In the genomic region with DNA sequence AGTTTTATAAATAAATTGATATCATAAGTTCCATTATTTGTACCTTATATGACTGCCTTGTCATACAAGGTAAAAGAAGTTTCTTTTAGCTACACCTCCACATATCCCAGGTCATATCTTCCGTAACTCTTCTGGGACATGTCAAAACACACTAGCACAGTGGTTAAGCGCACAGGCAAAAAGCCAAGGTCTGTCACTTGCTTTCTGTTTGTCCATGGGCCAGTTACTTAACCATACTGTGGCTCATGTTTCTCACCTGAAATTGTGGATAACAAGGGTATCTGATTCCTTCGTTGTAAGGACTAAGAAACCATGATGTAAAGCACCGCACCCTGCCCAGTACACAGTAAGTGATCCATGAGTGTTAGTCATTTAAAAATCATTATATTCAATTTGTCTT, we compare ENCODE assay signal across 24 cellular contexts. TPM values are rescaled to one million over a fixed set of nuclear protein-coding genes. Genes with fewer than 3 reads are reported as not detected.
"Had no signal": no experiment of that assay in that cellular context is flagged by ENCODE, and none has a peak within 500 bp of the region (broad histone marks: within the 10 kb centered on the region; RNA-seq: fewer than 3 reads in every experiment).

No MANE protein-coding gene starts in this region.

- DNase-seq: activated gamma-delta T cell treated with Interleukin-2 at 50 U/mL for 16 hours; activated T-cell treated with anti-CD3 and anti-CD28 coated beads, Interleukin-2, amount 50 U/mL, for 1 hour; aorta; brain microvascular endothelial cell; colonic mucosa; dorsolateral prefrontal cortex; effector memory CD8-positive, alpha-beta T cell; gastrocnemius medialis; hypothalamus; left colon; naive thymus-derived CD8-positive, alpha-beta T cell; posterior cingulate gyrus; right lobe of liver; small intestine; stimulated activated CD4-positive, alpha-beta T cell treated with anti-CD3 and anti-CD28 coated beads, Interleukin-2, amount 100 ng/mL, for 24 hours; stimulated activated naive CD8-positive, alpha-beta T cell treated with anti-CD3 and anti-CD28 coated beads, Interleukin-15, amount 100 ng/mL, for 72 hours; T-helper 9 cell had no signal

- H3K4me3 ChIP-seq: colonic mucosa, dorsolateral prefrontal cortex, esophagus muscularis mucosa, gastrocnemius medialis, lung, neural progenitor cell, right lobe of liver, tibial nerve had no signal

- ATAC-seq: effector memory CD8-positive, alpha-beta T cell; gastrocnemius medialis; left colon; naive thymus-derived CD8-positive, alpha-beta T cell; right lobe of liver; stimulated activated effector memory CD8-positive, alpha-beta T cell treated with anti-CD3 and anti-CD28 coated beads, Interleukin-12 subunit alpha, Interleukin-12 subunit beta, amount 100 ng/mL, for 72 hours; stimulated activated naive CD8-positive, alpha-beta T cell treated with anti-CD3 and anti-CD28 coated beads, Interleukin-15, amount 100 ng/mL, for 72 hours; WTC11 had no signal

- FAIRE-seq: endothelial cell of umbilical vein had no signal

RNA-seq across cellular contexts. Expression of gene SEMA3D, which starts 56.2 kb away (rescaled TPM):
- total RNA-seq: naive thymus-derived CD8-positive, alpha-beta T cell had no signal
